In the genomic region with DNA sequence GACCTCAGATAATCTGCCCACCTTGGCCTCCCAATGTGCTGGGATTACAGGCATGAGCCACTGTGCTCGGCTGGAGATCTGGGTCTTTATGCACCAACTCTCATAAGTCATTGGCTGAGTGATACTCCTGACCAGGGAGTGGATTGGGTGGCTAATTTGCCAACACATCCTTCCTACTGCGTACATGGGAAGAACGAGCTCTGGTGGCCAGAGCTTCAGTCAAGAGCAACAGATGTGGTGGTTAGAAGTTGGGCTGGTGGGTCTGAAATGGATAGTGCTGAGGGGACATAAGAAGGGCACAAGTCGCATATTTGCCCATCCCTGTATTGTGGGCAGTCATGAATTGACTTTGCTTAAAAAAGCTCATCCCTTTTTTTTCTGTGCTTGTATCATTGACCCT, we compare ENCODE assay signal across 33 cellular contexts.
"Had no signal": no experiment of that assay in that cellular context is flagged by ENCODE, and none has a peak within 500 bp of the region (broad histone marks: within the 10 kb centered on the region; RNA-seq: fewer than 3 reads in every experiment).

No MANE protein-coding gene starts in this region.

- H3K4me1 ChIP-seq: Peyer's patch had no signal

- H3K4me3 Mint-ChIP-seq: activated CD4-positive, alpha-beta memory T cell treated with anti-CD3 and anti-CD28 coated beads, Interleukin-2, amount 10 ng/mL, durations not matched to agents 7 days and 5 days; activated CD8-positive, alpha-beta memory T cell treated with anti-CD3 and anti-CD28 coated beads, Interleukin-2, amount 10 ng/mL, durations not matched to agents 7 days and 5 days; activated naive CD8-positive, alpha-beta T cell treated with anti-CD3 and anti-CD28 coated beads for 36 hours had no signal

- ATAC-seq: activated CD8-positive, alpha-beta memory T cell treated with anti-CD3 and anti-CD28 coated beads, Interleukin-2, amount 10 ng/mL, durations not matched to agents 7 days and 5 days; K562; PC-3; SK-N-SH treated with all-trans-retinoic acid at 6 μM for 48 hours had no signal

- H3K27ac ChIP-seq: cardiac muscle cell, Peyer's patch, WERI-Rb-1 had no signal

- DNase-seq: activated CD4-positive, alpha-beta memory T cell treated with anti-CD3 and anti-CD28 coated beads, Interleukin-2, amount 10 ng/mL, durations not matched to agents 7 days and 5 days; activated CD4-positive, alpha-beta T cell treated with anti-CD3 and anti-CD28 coated beads for 1 hour; activated CD4-positive, alpha-beta T cell treated with anti-CD3 and anti-CD28 coated beads for 48 hours; activated CD4-positive, CD25-positive, alpha-beta regulatory T cell; activated CD8-positive, alpha-beta memory T cell treated with anti-CD3 and anti-CD28 coated beads for 24 hours; activated CD8-positive, alpha-beta memory T cell treated with anti-CD3 and anti-CD28 coated beads, Interleukin-2, amount 10 ng/mL, durations not matched to agents 7 days and 5 days; activated CD8-positive, alpha-beta memory T cell treated with anti-CD3 and anti-CD28 coated beads, Interleukin-2, amount 50 U/mL, for 48 hours; activated effector memory CD4-positive, alpha-beta T cell treated with Interleukin-2 at 50 U/mL for 16 hours; activated naive CD4-positive, alpha-beta T cell; activated naive CD4-positive, alpha-beta T cell treated with anti-CD3 and anti-CD28 coated beads, Interleukin-2, amount 50 U/mL, for 16 hours; activated naive CD8-positive, alpha-beta T cell treated with anti-CD3 and anti-CD28 coated beads for 36 hours; activated T-cell treated with anti-CD3 and anti-CD28 coated beads, Interleukin-2, amount 50 U/mL, for 48 hours; amygdala; MG63; NCI-H1092; NCI-H1436 treated with DMSO at 0.1 percent for 48 hours; NCI-H1694 treated with DMSO at 0.1 percent for 48 hours; NCI-H2029; NCI-H345; NCI-H524 treated with DMSO at 0.1 percent for 48 hours; PC-3; Peyer's patch; RPMI8226; SIG-M5; SW 1271; T-helper 1 cell; T-helper 2 cell; T-helper 9 cell; WERI-Rb-1 had no signal

- H3K4me1 Mint-ChIP-seq: activated CD4-positive, alpha-beta memory T cell treated with anti-CD3 and anti-CD28 coated beads, Interleukin-2, amount 10 ng/mL, durations not matched to agents 7 days and 5 days; activated CD8-positive, alpha-beta memory T cell treated with anti-CD3 and anti-CD28 coated beads, Interleukin-2, amount 10 ng/mL, durations not matched to agents 7 days and 5 days; activated naive CD8-positive, alpha-beta T cell treated with anti-CD3 and anti-CD28 coated beads for 36 hours had no signal

- H3K4me3 ChIP-seq: ascending aorta, cardiac muscle cell, K562, MG63, Peyer's patch had no signal

- H3K27me3 ChIP-seq: ascending aorta, cardiac muscle cell, MG63, Peyer's patch had no signal

- H3K9me3 Mint-ChIP-seq: activated CD4-positive, alpha-beta memory T cell treated with anti-CD3 and anti-CD28 coated beads, Interleukin-2, amount 10 ng/mL, durations not matched to agents 7 days and 5 days; activated naive CD8-positive, alpha-beta T cell treated with anti-CD3 and anti-CD28 coated beads for 36 hours had no signal

- H3K27ac Mint-ChIP-seq: activated CD4-positive, alpha-beta memory T cell treated with anti-CD3 and anti-CD28 coated beads, Interleukin-2, amount 10 ng/mL, durations not matched to agents 7 days and 5 days; activated CD8-positive, alpha-beta memory T cell treated with anti-CD3 and anti-CD28 coated beads, Interleukin-2, amount 10 ng/mL, durations not matched to agents 7 days and 5 days; activated naive CD8-positive, alpha-beta T cell treated with anti-CD3 and anti-CD28 coated beads for 36 hours had no signal

- H3K9me3 ChIP-seq: ascending aorta, MG63, Peyer's patch had no signal

- H3K36me3 Mint-ChIP-seq: activated CD8-positive, alpha-beta memory T cell treated with anti-CD3 and anti-CD28 coated beads, Interleukin-2, amount 10 ng/mL, durations not matched to agents 7 days and 5 days had no signal

- H3K36me3 ChIP-seq: ascending aorta, cardiac muscle cell, MG63, Peyer's patch, WERI-Rb-1 had no signal
